Comparison of ENCODE assay signal across 8 cellular contexts in genomic region chr11:75280227-75280671, GRCh38. TPM values are rescaled to one million over a fixed set of nuclear protein-coding genes. Genes with fewer than 3 reads are reported as not detected.
DNase-seq lines count a peak whose midpoint lies in the region; ATAC-seq, FAIRE-seq and TF ChIP-seq lines count a peak whose summit lies in the region.

No MANE protein-coding gene starts in this region.

- in situ Hi-C loops in G401 (cut with HindIII; ENCODE audit: low sequenced_read_pairs) = no loop called here

- H3K27me3 ChIP-seq in SJCRH30 = no peaks in the 10 kb centered on the region

- H3K36me3 ChIP-seq in SJCRH30 = peaks cover 80% of the 10 kb centered on the region

- no peak overlapping the region for H3K27ac ChIP-seq in SJCRH30

- DNase-seq in G401 (ENCODE audit: low spot score) (peak; percentile 78), SJCRH30 (peak; percentile 84 to 91), frontal cortex (ENCODE audit: low spot score in 2 of 2) (peak; percentile 79 to 90), occipital lobe (lab: John Stamatoyannopoulos, UW) (peak; percentile 70), superior temporal gyrus (ENCODE audit: extremely low spot score) (peak; percentile 98)
- peak; percentile 66 for DNase-seq in activated gamma-delta T cell treated with anti-CD3 and anti-CD28 coated beads, Interleukin-2, amount 50 U/mL, for 16 hours (ENCODE audit: low read depth)

- H3K4me3 ChIP-seq in SJCRH30 = no peak overlapping the region

- no peaks in the 10 kb centered on the region; the same call in 1 of the 2 replicates for H3K4me1 ChIP-seq in SJCRH30

- FAIRE-seq in frontal cortex (lab: Jason Lieb, UNC) = no peak

- no peak for ATAC-seq in GM21737 (IDR thresholded peaks at IDR 0.05; ENCODE audit: unreplicated experiment)

- peak; percentile 94 for TF ChIP-seq CTCF in LNCAP (IDR thresholded peaks at IDR 0.05)

- H3K9me3 ChIP-seq in SJCRH30 (replicated peaks) = no peaks in the 10 kb centered on the region

RNA-seq across cellular contexts. Expression of gene TPBGL, which starts 39.7 kb away (rescaled TPM):
- not detected in 2 replicates for total RNA-seq in G401 (2014; rRNA removed; shearing (Covaris generic))
- not detected in 2 replicates for total RNA-seq in SJCRH30 (2014; rRNA removed; shearing (Covaris generic))
- not detected for total RNA-seq in frontal cortex
- total RNA-seq in occipital lobe = under 0.01 TPM
